In the genomic region with DNA sequence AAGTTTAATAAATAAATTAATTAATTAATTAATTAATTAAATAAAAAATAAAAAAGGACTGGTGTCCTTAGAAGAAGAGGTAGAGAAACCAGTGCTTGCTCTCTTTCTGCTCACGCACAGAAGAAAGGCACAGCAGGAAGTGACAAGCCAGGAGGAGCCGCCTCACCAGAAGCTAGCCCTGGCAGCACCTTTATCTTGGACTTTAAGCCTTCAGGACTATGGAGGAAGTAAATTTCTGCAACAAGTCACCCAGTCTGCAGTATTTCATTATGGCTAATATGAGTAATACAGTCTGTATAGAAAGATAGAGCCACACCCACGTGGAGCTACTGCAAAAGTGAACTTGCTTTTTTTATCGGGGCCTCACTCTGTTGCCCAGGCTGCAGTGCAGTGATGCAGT, we compare ENCODE assay signal across 19 cellular contexts.
"Had no signal": no experiment of that assay in that cellular context is flagged by ENCODE, and none has a peak within 500 bp of the region (broad histone marks: within the 10 kb centered on the region; RNA-seq: fewer than 3 reads in every experiment).

No MANE protein-coding gene starts in this region.

- H3K27me3 ChIP-seq: pancreas, right atrium auricular region, upper lobe of left lung had no signal

- H3K9me3 Mint-ChIP-seq: activated CD4-positive, alpha-beta memory T cell treated with anti-CD3 and anti-CD28 coated beads, Interleukin-2, amount 10 ng/mL, durations not matched to agents 7 days and 5 days; activated CD4-positive, alpha-beta T cell treated with anti-CD3 and anti-CD28 coated beads, Interleukin-2, amount 10 ng/mL, durations not matched to agents 24 days and 14 days; activated naive CD4-positive, alpha-beta T cell treated with anti-CD3 and anti-CD28 coated beads, Interleukin-2, amount 10 ng/mL, durations not matched to agents 7 days and 5 days; T-cell; T-helper 2 cell treated with Interferon-gamma antibody and Interleukin-4, amounts not matched to agents 5 μg/mL and 100 μg/mL, for 36 hours had no signal

- H3K4me1 ChIP-seq: pancreas, psoas muscle, upper lobe of left lung had no signal

- H3K27ac ChIP-seq: coronary artery, pancreas, psoas muscle, right atrium auricular region, upper lobe of left lung had no signal

- H3K4me1 Mint-ChIP-seq: activated CD4-positive, alpha-beta memory T cell treated with anti-CD3 and anti-CD28 coated beads, Interleukin-2, amount 10 ng/mL, durations not matched to agents 7 days and 5 days; activated CD4-positive, alpha-beta T cell treated with anti-CD3 and anti-CD28 coated beads, Interleukin-2, amount 10 ng/mL, durations not matched to agents 24 days and 14 days; activated naive CD4-positive, alpha-beta T cell treated with anti-CD3 and anti-CD28 coated beads, Interleukin-2, amount 10 ng/mL, durations not matched to agents 7 days and 5 days; T-cell had no signal

- FAIRE-seq: islet of Langerhans, pancreas had no signal

- H3K27me3 Mint-ChIP-seq: activated CD4-positive, alpha-beta memory T cell treated with anti-CD3 and anti-CD28 coated beads, Interleukin-2, amount 10 ng/mL, durations not matched to agents 7 days and 5 days had no signal

- DNase-seq: activated CD4-positive, alpha-beta memory T cell treated with anti-CD3 and anti-CD28 coated beads, Interleukin-2, amount 10 ng/mL, durations not matched to agents 7 days and 5 days; activated CD4-positive, alpha-beta T cell treated with anti-CD3 and anti-CD28 coated beads, Interleukin-2, amount 10 ng/mL, durations not matched to agents 24 days and 14 days; activated effector memory CD4-positive, alpha-beta T cell treated with anti-CD3 and anti-CD28 coated beads, Interleukin-2, amount 50 U/mL, for 16 hours; activated naive CD4-positive, alpha-beta T cell treated with anti-CD3 and anti-CD28 coated beads, Interleukin-2, amount 10 ng/mL, durations not matched to agents 7 days and 5 days; activated T-cell treated with anti-CD3 and anti-CD28 coated beads for 4 hours; amygdala; cerebellar nuclear complex; foreskin melanocyte; nephron progenitor cell; pancreas; psoas muscle; stimulated activated CD4-positive, alpha-beta T cell treated with anti-CD3 and anti-CD28 coated beads, Interleukin-4, amount 100 ng/mL, for 24 hours; stimulated activated naive CD4-positive, alpha-beta T cell treated with Interleukin-2 at 50 U/mL for 16 hours; T-cell; upper lobe of left lung had no signal

- H3K9me3 ChIP-seq: pancreas, psoas muscle, right atrium auricular region, upper lobe of left lung had no signal

- H3K36me3 Mint-ChIP-seq: activated naive CD4-positive, alpha-beta T cell treated with anti-CD3 and anti-CD28 coated beads, Interleukin-2, amount 10 ng/mL, durations not matched to agents 7 days and 5 days; T-cell had no signal

- H3K4me3 ChIP-seq: coronary artery, pancreas, psoas muscle, right atrium auricular region, upper lobe of left lung had no signal

- H3K27ac Mint-ChIP-seq: activated CD4-positive, alpha-beta memory T cell treated with anti-CD3 and anti-CD28 coated beads, Interleukin-2, amount 10 ng/mL, durations not matched to agents 7 days and 5 days; activated CD4-positive, alpha-beta T cell treated with anti-CD3 and anti-CD28 coated beads, Interleukin-2, amount 10 ng/mL, durations not matched to agents 24 days and 14 days; activated naive CD4-positive, alpha-beta T cell treated with anti-CD3 and anti-CD28 coated beads, Interleukin-2, amount 10 ng/mL, durations not matched to agents 7 days and 5 days; T-cell; T-helper 2 cell treated with Interferon-gamma antibody and Interleukin-4, amounts not matched to agents 5 μg/mL and 100 μg/mL, for 36 hours had no signal

- H3K4me3 Mint-ChIP-seq: activated CD4-positive, alpha-beta memory T cell treated with anti-CD3 and anti-CD28 coated beads, Interleukin-2, amount 10 ng/mL, durations not matched to agents 7 days and 5 days; activated CD4-positive, alpha-beta T cell treated with anti-CD3 and anti-CD28 coated beads, Interleukin-2, amount 10 ng/mL, durations not matched to agents 24 days and 14 days; activated naive CD4-positive, alpha-beta T cell treated with anti-CD3 and anti-CD28 coated beads, Interleukin-2, amount 10 ng/mL, durations not matched to agents 7 days and 5 days; nephron progenitor cell; T-cell; T-helper 2 cell treated with Interferon-gamma antibody and Interleukin-4, amounts not matched to agents 5 μg/mL and 100 μg/mL, for 36 hours had no signal

- H3K36me3 ChIP-seq: pancreas, right atrium auricular region, upper lobe of left lung had no signal
